Comparison of ENCODE assay signal across 8 cellular contexts in genomic region chr2:205706769-205707375, GRCh38. TPM values are rescaled to one million over a fixed set of nuclear protein-coding genes. Genes with fewer than 3 reads are reported as not detected.
DNase-seq lines count a peak whose midpoint lies in the region; ATAC-seq and TF ChIP-seq lines count a peak whose summit lies in the region.

No MANE protein-coding gene starts in this region.

- no peaks in the 10 kb centered on the region for H3K36me3 ChIP-seq in BJ (ENCODE audit: control insufficient read depth, insufficient read depth, low read length)

- H3K27me3 ChIP-seq in BJ (ENCODE audit: control insufficient read depth, insufficient read depth, low read length), result no peaks in the 10 kb centered on the region

- DNase-seq in BJ (ENCODE audit: low read depth) (peak; percentile 41), OCI-M1 (lab: John Stamatoyannopoulos, UW) (peak; percentile 25), kidney tubule cell (ENCODE audit: low spot score) (peak; percentile 93), cerebellum (ENCODE audit: low spot score) (no peak)
- DNase-seq in stimulated activated CD8-positive, alpha-beta memory T cell treated with anti-CD3 and anti-CD28 coated beads, Interleukin-4, amount 100 ng/mL, for 48 hours, result peak; percentile 35

- POLR2A ChIA-PET in BJ (lab: Charles Lee), result interaction anchor here (0.6 kb wide), 2 partner anchors 24 to 1070 kb away, joined by 3 to 5 read pairs; no protein-coding TSS in a partner anchor

- ATAC-seq in GM18858 (IDR thresholded peaks at IDR 0.05; ENCODE audit: unreplicated experiment), result peak; percentile 92
- ATAC-seq in HG02973 (IDR thresholded peaks at IDR 0.05; ENCODE audit: unreplicated experiment), result peak; percentile 94

- no peak for TF ChIP-seq CTCF in BJ (IDR thresholded peaks at IDR 0.05; ENCODE audit: insufficient read depth, low read depth, low read length)

- H3K27ac ChIP-seq in angular gyrus (ENCODE audit: low read depth, low read length), result peak overlapping the region; percentile 50

- no peak overlapping the region for H3K4me3 ChIP-seq in BJ (ENCODE audit: low read depth, low read length)

- CTCF ChIA-PET in BJ (lab: Yijun Ruan, JAX), result interaction anchor here (0.5 to 1.6 kb wide), 4 partner anchors 14 to 49 kb away, joined by 3 to 6 read pairs (median 3); no protein-coding TSS in a partner anchor

RNA-seq across cellular contexts. Expression of gene NRP2, which starts 24.6 kb away (rescaled TPM):
- 14.7 and 19.7 TPM in 2 replicates for polyA plus RNA-seq in BJ (2011; rRNA removed)
- polyA minus RNA-seq in BJ (2011; rRNA and poly(A)+ RNA removed), result 16.1 and 16.5 TPM in 2 replicates
- total RNA-seq in cerebellum, result 46.0 TPM
